ENCODE assay signal across 1 cellular context in the genomic region with DNA sequence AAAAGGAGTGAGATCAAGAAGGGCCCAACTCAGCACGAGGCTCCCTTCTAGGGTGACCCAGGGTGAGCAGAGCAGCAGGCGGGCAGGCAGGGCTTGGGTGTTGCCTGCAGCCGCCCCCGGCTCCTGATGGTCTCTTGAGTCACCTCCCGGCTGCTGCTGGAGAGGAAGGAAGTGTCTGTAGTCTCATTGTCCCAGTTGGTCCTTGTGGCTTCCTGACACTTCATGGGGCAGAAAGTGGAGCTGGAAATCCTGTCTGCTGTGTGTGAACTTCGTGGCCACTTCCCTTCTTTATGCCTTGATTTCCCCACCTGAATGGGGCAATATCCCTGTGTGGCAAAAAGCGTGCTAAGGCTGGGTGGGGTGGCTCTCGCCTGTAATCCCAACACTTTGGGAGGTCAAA.
TF ChIP-seq lines count a peak whose summit lies in the region.

No MANE protein-coding gene starts in this region.

TF ChIP-seq in K562, 482 proteins besides CTCF, POLR2A, EP300 and RAD21 (continued from another document):
- TF ChIP-seq, protein P1, sequence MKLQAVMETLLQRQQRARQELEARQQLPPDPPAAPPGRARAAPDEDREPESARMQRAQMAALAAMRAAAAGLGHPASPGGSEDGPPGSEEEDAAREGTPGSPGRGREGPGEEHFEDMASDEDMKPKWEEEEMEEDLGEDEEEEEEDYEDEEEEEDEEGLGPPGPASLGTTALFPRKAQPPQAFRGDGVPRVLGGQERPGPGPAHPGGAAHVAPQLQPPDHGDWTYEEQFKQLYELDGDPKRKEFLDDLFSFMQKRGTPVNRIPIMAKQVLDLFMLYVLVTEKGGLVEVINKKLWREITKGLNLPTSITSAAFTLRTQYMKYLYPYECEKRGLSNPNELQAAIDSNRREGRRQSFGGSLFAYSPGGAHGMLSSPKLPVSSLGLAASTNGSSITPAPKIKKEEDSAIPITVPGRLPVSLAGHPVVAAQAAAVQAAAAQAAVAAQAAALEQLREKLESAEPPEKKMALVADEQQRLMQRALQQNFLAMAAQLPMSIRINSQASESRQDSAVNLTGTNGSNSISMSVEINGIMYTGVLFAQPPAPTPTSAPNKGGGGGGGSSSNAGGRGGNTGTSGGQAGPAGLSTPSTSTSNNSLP (IDR thresholded peaks at IDR 0.05; ENCODE audit: borderline replicate concordance, low read depth, low read length): no peak
